Comparison of ENCODE assay signal across 1 cellular context in the genomic region with DNA sequence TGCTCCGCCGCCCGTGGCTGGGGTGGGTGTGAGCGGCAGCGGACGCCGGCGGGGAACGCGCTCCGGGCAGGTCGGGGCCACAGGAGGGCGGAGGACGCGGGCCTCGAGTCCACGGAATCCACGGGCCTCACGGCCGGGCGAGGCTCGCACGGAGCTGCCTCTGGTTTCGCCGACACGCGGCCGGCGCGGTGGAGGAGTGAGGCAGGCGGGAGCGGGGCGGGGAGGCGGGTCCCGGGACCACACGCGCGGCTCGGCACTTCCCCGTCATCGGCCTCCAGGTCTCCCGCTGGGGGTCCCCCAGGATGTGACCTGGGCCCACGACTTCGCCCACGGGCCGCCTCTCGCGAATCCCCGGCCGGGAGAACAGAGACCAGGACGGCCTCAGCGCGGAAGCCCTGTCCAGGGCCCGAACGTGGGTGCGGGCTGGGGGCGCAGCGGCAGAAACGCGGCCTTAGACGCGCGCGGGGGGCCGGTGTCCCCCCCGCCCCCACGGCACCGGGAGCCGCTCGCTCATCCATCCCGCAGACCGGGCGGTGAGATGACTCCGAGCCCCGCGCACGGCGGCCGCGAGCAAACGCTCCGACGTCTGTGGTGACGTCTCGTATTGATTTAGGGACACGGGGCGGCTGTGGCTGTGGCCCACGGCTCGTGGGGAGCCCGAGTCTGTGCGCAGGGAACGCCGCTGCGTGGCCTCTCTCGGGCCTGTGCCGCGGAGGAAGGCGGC.
TF ChIP-seq lines count a peak whose summit lies in the region.

No MANE protein-coding gene starts in this region.

TF ChIP-seq in HEK293, 187 proteins besides CTCF, POLR2A, EP300 and RAD21 (continued from another document):
- TF ChIP-seq, protein P1, sequence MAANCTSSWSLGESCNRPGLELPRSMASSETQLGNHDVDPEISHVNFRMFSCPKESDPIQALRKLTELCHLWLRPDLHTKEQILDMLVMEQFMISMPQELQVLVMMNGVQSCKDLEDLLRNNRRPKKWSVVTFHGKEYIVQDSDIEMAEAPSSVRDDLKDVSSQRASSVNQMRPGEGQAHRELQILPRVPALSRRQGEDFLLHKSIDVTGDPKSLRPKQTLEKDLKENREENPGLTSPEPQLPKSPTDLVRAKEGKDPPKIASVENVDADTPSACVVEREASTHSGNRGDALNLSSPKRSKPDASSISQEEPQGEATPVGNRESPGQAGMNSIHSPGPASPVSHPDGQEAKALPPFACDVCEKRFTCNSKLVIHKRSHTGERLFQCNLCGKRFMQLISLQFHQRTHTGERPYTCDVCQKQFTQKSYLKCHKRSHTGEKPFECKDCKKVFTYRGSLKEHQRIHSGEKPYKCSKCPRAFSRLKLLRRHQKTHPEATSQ (tag by site-specific recombination; IDR thresholded peaks at IDR 0.05), result 0 out of 2 replicates have a peak, but pooled peaks have one; percentile 27
- TF ChIP-seq ZNF777 (tag by site-specific recombination; IDR thresholded peaks at IDR 0.05; ENCODE audit: borderline replicate concordance) (peak; percentile 84), GLIS1 (tag by site-specific recombination; IDR thresholded peaks at IDR 0.05) (peak; percentile 94)
- TF ChIP-seq, protein P2, sequence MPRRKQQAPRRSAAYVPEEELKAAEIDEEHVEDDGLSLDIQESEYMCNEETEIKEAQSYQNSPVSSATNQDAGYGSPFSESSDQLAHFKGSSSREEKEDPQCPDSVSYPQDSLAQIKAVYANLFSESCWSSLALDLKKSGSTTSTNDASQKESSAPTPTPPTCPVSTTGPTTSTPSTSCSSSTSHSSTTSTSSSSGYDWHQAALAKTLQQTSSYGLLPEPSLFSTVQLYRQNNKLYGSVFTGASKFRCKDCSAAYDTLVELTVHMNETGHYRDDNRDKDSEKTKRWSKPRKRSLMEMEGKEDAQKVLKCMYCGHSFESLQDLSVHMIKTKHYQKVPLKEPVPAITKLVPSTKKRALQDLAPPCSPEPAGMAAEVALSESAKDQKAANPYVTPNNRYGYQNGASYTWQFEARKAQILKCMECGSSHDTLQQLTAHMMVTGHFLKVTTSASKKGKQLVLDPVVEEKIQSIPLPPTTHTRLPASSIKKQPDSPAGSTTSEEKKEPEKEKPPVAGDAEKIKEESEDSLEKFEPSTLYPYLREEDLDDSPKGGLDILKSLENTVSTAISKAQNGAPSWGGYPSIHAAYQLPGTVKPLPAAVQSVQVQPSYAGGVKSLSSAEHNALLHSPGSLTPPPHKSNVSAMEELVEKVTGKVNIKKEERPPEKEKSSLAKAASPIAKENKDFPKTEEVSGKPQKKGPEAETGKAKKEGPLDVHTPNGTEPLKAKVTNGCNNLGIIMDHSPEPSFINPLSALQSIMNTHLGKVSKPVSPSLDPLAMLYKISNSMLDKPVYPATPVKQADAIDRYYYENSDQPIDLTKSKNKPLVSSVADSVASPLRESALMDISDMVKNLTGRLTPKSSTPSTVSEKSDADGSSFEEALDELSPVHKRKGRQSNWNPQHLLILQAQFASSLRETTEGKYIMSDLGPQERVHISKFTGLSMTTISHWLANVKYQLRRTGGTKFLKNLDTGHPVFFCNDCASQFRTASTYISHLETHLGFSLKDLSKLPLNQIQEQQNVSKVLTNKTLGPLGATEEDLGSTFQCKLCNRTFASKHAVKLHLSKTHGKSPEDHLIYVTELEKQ (tag by site-specific recombination; IDR thresholded peaks at IDR 0.05; ENCODE audit: borderline replicate concordance), result no peak
